ENCODE assay signal across 18 cellular contexts in genomic region chr2:209005371-209005770, GRCh38.
DNase-seq lines count a peak whose midpoint lies in the region; ATAC-seq and TF ChIP-seq lines count a peak whose summit lies in the region.
"Had no signal": no experiment of that assay in that cellular context is flagged by ENCODE, and none has a peak within 500 bp of the region (broad histone marks: within the 10 kb centered on the region; RNA-seq: fewer than 3 reads in every experiment).

No MANE protein-coding gene starts in this region.

- ATAC-seq in HG02763 (IDR thresholded peaks at IDR 0.05; ENCODE audit: unreplicated experiment) (no peak), HG03159 (IDR thresholded peaks at IDR 0.05; ENCODE audit: unreplicated experiment) (no peak), HG03025 (IDR thresholded peaks at IDR 0.05; ENCODE audit: low FRiP score, unreplicated experiment) (no peak)

- DNase-seq in HS-5 (ENCODE audit: low read depth) (peak; percentile 10), epithelial cell of esophagus (ENCODE audit: low read depth) (peak; percentile 38), kidney tubule cell (ENCODE audit: low spot score) (peak; percentile 61)
- DNase-seq in activated naive CD4-positive, alpha-beta T cell treated with Interleukin-2 at 50 U/mL for 16 hours, result no peak
- DNase-seq: 8988T; C1 segment of cervical spinal cord; Calu3; CD4-positive, alpha-beta memory T cell; COR-L47; DMS53; DMS79 treated with DMSO at 0.1 percent for 48 hours; GF-D8; GM23248; H7; HCEC 1CT had no signal

- H3K4me3 ChIP-seq in epithelial cell of esophagus (ENCODE audit: low read length), result no peak overlapping the region
- H3K4me3 ChIP-seq: GM23248 had no signal

- TF ChIP-seq CTCF in epithelial cell of esophagus (IDR thresholded peaks at IDR 0.05; ENCODE audit: insufficient read depth, low read depth, low read length, missing control alignments), result no peak
